ENCODE assay signal across 18 cellular contexts in genomic region chr9:79360387-79361347, GRCh38.
A peak's percentile ranks its signal among the peaks of the same experiment; 100 is the strongest.
DNase-seq lines count a peak whose midpoint lies in the region; FAIRE-seq and TF ChIP-seq lines count a peak whose summit lies in the region.
"Had no signal": no experiment of that assay in that cellular context is flagged by ENCODE, and none has a peak within 500 bp of the region (broad histone marks: within the 10 kb centered on the region; RNA-seq: fewer than 3 reads in every experiment).

No MANE protein-coding gene starts in this region.

- FAIRE-seq in H1 (lab: Jason Lieb, UNC), result peak; percentile 45
- FAIRE-seq: K562 had no signal

- TF ChIP-seq RAD21 in H1 (IDR thresholded peaks at IDR 0.05 in 1 of 2, conservative IDR thresholded peaks at IDR 0.05 in 1 of 2; ENCODE audit: low read depth in 2 of 2, low read length in 2 of 2), result no peak

- no peak overlapping the region for H2BK120ac ChIP-seq in H1 (replicated peaks; ENCODE audit: low read depth, low read length)

- H3K4me1 ChIP-seq in GM23248 (ENCODE audit: insufficient read depth) (peaks cover 12% of the 10 kb centered on the region), H1 (replicated peaks in 1 of 4; ENCODE audit: control insufficient read depth in 3 of 4, insufficient read depth in 4 of 4, low read length in 3 of 4) (peaks cover 2 to 11% (median 6%) of the 10 kb centered on the region in 4 experiments; a peak in 4 of 7 replicates)
- H3K4me1 ChIP-seq: right lobe of liver, uterus had no signal

- H3F3A ChIP-seq in GM23248 (ENCODE audit: insufficient read depth), result no peaks in the 10 kb centered on the region

- H2BK5ac ChIP-seq in H1 (ENCODE audit: low read depth, low read length), result no peak overlapping the region

- H2AFZ ChIP-seq in GM23248 (no peak overlapping the region), H1 (ENCODE audit: low read length) (no peak overlapping the region)

- H3K27me3 ChIP-seq in GM23248 (replicated peaks; ENCODE audit: insufficient read depth), result 0 out of 2 replicates have a peak, but pooled peaks cover 4% of the 10 kb centered on the region
- peaks cover 0 to 2% (median 0%) of the 10 kb centered on the region in 4 experiments; a peak in 1 of 7 replicates for H3K27me3 ChIP-seq in H1 (replicated peaks in 1 of 4; ENCODE audit: control insufficient read depth in 3 of 4, extremely low read depth in 1 of 4, insufficient read depth in 3 of 4, low read length in 3 of 4)
- H3K27me3 ChIP-seq: right lobe of liver, uterus had no signal

- H2AK5ac ChIP-seq in H1 (ENCODE audit: low read depth, low read length), result no peak overlapping the region

- no peak overlapping the region for H3K4me3 ChIP-seq in GM23248
- H3K4me3 ChIP-seq in H1 (ENCODE audit: extremely low read depth in 1 of 4, insufficient read depth in 2 of 4, low read depth in 3 of 4, low read length in 4 of 4), result peak overlapping the region in 1 of 4 experiments; percentile 20; a peak in 1 of 8 replicates
- H3K4me3 ChIP-seq: K562, right lobe of liver, uterus had no signal

- TF ChIP-seq EP300 in H1 (IDR thresholded peaks at IDR 0.05; ENCODE audit: borderline replicate concordance in 1 of 2, low read depth in 2 of 2, low read length in 2 of 2), result peak in 1 of 2 experiments; percentile 37; a peak in 1 of 3 replicates

- in situ Hi-C loops in GM23248 (cut with MboI), result no loop called here

- H3K79me2 ChIP-seq in GM23248 (ENCODE audit: insufficient read depth) (no peaks in the 10 kb centered on the region), H1 (ENCODE audit: control insufficient read depth in 1 of 2, insufficient read depth in 2 of 2, low read length in 2 of 2) (no peaks in the 10 kb centered on the region)

- H3K9me3 ChIP-seq in GM23248 (ENCODE audit: low read depth), result no peaks in the 10 kb centered on the region
- no peaks in the 10 kb centered on the region for H3K9me3 ChIP-seq in H1 (ENCODE audit: insufficient read depth in 2 of 2, low read depth in 1 of 2, low read length in 1 of 2)
- H3K9me3 ChIP-seq: right lobe of liver, uterus had no signal

- H2BK15ac ChIP-seq in H1 (ENCODE audit: low read length), result no peak overlapping the region

- TF ChIP-seq CTCF in H1 (IDR thresholded peaks at IDR 0.05; ENCODE audit: control extremely low read depth in 1 of 3, insufficient read depth in 1 of 3, low read depth in 1 of 3, low read length in 3 of 3), result no peak

- H3K4ac ChIP-seq in H1 (replicated peaks; ENCODE audit: insufficient read length, low read depth, low read length), result no peak overlapping the region

- H3K36me3 ChIP-seq in GM23248 (ENCODE audit: low read depth) (no peaks in the 10 kb centered on the region), H1 (ENCODE audit: control insufficient read depth in 2 of 4, insufficient read depth in 4 of 4, low read length in 3 of 4) (no peaks in the 10 kb centered on the region)
- H3K36me3 ChIP-seq: right lobe of liver, uterus had no signal

- H3K79me1 ChIP-seq in H1 (ENCODE audit: low read depth, low read length), result no peaks in the 10 kb centered on the region

- H3K56ac ChIP-seq in H1 (replicated peaks; ENCODE audit: insufficient read length, low read depth, low read length), result no peak overlapping the region

- WGBS in GM23248 (ENCODE audit: low coverage in 1 of 2, low lambda C conversion rate in 2 of 2, missing lambda C conversion rate in 2 of 2), 2 experiments, result 25 to 39% methylated on average over 4 to 5 of the region's 5 CpGs
- 33% methylated on average over 3 of the region's 5 CpGs; no CpG with 5 or more reads in 1 of the 2 experiments for WGBS in H1 (ENCODE audit: extremely low coverage in 1 of 2, insufficient coverage in 1 of 2, insufficient read length in 1 of 2, insufficient replicate concordance in 2 of 2, low coverage in 1 of 2, low lambda C conversion rate in 2 of 2, missing lambda C conversion rate in 1 of 2), 2 experiments

- peak; percentile 8 for DNase-seq in GM23248
- DNase-seq in NCI-H345 (lab: John Stamatoyannopoulos, UW), result peak; percentile 74
- DNase-seq in H1 (ENCODE audit: low read depth in 1 of 2, low spot score in 2 of 2), result peak in 1 of 2 experiments; percentile 46
- DNase-seq in non-pigmented ciliary epithelial cell (ENCODE audit: low read depth), result peak; percentile 30
- no peak for DNase-seq in amygdala (lab: John Stamatoyannopoulos, UW)
- no peak for DNase-seq in C1 segment of cervical spinal cord (lab: John Stamatoyannopoulos, UW)
- DNase-seq in cerebellum (ENCODE audit: low spot score), result no peak
- DNase-seq: activated CD8-positive, alpha-beta memory T cell treated with anti-CD3 and anti-CD28 coated beads for 24 hours; activated effector memory CD4-positive, alpha-beta T cell treated with Interleukin-2 at 50 U/mL for 16 hours; CD8-positive, alpha-beta T cell; central memory CD4-positive, alpha-beta T cell; head of caudate nucleus; NCI-H187; right lobe of liver; stimulated activated CD4-positive, alpha-beta T cell treated with anti-CD3 and anti-CD28 coated beads, Interleukin-4, amount 100 ng/mL, for 4 hours; uterus had no signal

- H2BK12ac ChIP-seq in H1 (ENCODE audit: low read depth, low read length), result no peak overlapping the region

- H4K20me1 ChIP-seq in GM23248 (ENCODE audit: insufficient read depth), result no peaks in the 10 kb centered on the region
- H4K20me1 ChIP-seq in H1 (replicated peaks in 1 of 2; ENCODE audit: control insufficient read depth in 1 of 2, insufficient read depth in 2 of 2, low read length in 2 of 2), result no peaks in the 10 kb centered on the region

- H3K9ac ChIP-seq in GM23248 (no peak overlapping the region), H1 (replicated peaks in 1 of 4; ENCODE audit: extremely low read depth in 1 of 4, low read depth in 3 of 4, low read length in 3 of 4) (no peak overlapping the region)

- H3K4me2 ChIP-seq in GM23248 (ENCODE audit: unreplicated experiment), result peak overlapping the region; percentile 21
- peak overlapping the region in 1 of 2 experiments; percentile 44; a peak in 2 of 4 replicates for H3K4me2 ChIP-seq in H1 (ENCODE audit: insufficient read depth in 1 of 2, low read depth in 2 of 2, low read length in 2 of 2)

- TF ChIP-seq POLR2A in H1 (IDR thresholded peaks at IDR 0.05; ENCODE audit: control extremely low read depth in 1 of 2, low read depth in 2 of 2, low read length in 2 of 2), result no peak

- POLR2A ChIA-PET in H1 (lab: Charles Lee; ENCODE audit: partially characterized antibody), result interaction anchor here (0.6 to 0.9 kb wide), 2 partner anchors 19 to 29 kb away, joined by 3 read pairs; no protein-coding TSS in a partner anchor

- no peaks in the 10 kb centered on the region; the same call in 1 of the 2 replicates for H3K9me2 ChIP-seq in GM23248 (ENCODE audit: insufficient read depth)

- H4K8ac ChIP-seq in H1 (ENCODE audit: extremely low read depth, insufficient read depth, low read length), result no peak overlapping the region

- no peak overlapping the region for H3K23ac ChIP-seq in H1 (ENCODE audit: insufficient read length)

- H4K91ac ChIP-seq in H1 (replicated peaks; ENCODE audit: insufficient read length, low read length), result no peak overlapping the region

- no peak overlapping the region for H3K18ac ChIP-seq in H1 (ENCODE audit: extremely low read depth, low read length)

- H3K14ac ChIP-seq in H1 (ENCODE audit: insufficient read length), result no peak overlapping the region

- H4K5ac ChIP-seq in H1 (ENCODE audit: insufficient read length, low read depth, low read length), result no peak overlapping the region

- no peaks in the 10 kb centered on the region for H3K23me2 ChIP-seq in H1 (ENCODE audit: low read depth, low read length)

- CTCF ChIA-PET in H1 (lab: Charles Lee; ENCODE audit: partially characterized antibody), result interaction anchor here (0.6 to 2.9 kb wide), 7 partner anchors 14 to 1405 kb away, joined by 3 to 9 read pairs (median 3); no protein-coding TSS in a partner anchor

- H2BK20ac ChIP-seq in H1 (ENCODE audit: low read length), result no peak overlapping the region

- H3K27ac ChIP-seq in GM23248 (no peak overlapping the region), H1 (ENCODE audit: low read depth, low read length) (no peak overlapping the region)
- H3K27ac ChIP-seq: epithelial cell of prostate, right lobe of liver, uterus had no signal

TF ChIP-seq in H1, 55 proteins besides CTCF, POLR2A, EP300 and RAD21 (continues in another document):
- TF ChIP-seq SP2 (IDR thresholded peaks at IDR 0.05; ENCODE audit: low read length) (no peak), POU5F1 (IDR thresholded peaks at IDR 0.05; ENCODE audit: low read depth, low read length) (peak; percentile 61; the same call in 1 of the 2 replicates), EZH2 (IDR thresholded peaks at IDR 0.05; ENCODE audit: low read depth, low read length, severe bottlenecking) (no peak), TCF12 (IDR thresholded peaks at IDR 0.05; ENCODE audit: low read depth, low read length) (peak; percentile 55; the same call in 1 of the 2 replicates), BRCA1 (IDR thresholded peaks at IDR 0.05; ENCODE audit: low read depth, low read length) (no peak), NANOG (IDR thresholded peaks at IDR 0.05; ENCODE audit: insufficient read depth, low read depth, low read length, poor library complexity, severe bottlenecking) (peak; percentile 94), EGR1 (IDR thresholded peaks at IDR 0.05; ENCODE audit: borderline replicate concordance, low read depth, low read length) (no peak)
- TF ChIP-seq, protein P1, sequence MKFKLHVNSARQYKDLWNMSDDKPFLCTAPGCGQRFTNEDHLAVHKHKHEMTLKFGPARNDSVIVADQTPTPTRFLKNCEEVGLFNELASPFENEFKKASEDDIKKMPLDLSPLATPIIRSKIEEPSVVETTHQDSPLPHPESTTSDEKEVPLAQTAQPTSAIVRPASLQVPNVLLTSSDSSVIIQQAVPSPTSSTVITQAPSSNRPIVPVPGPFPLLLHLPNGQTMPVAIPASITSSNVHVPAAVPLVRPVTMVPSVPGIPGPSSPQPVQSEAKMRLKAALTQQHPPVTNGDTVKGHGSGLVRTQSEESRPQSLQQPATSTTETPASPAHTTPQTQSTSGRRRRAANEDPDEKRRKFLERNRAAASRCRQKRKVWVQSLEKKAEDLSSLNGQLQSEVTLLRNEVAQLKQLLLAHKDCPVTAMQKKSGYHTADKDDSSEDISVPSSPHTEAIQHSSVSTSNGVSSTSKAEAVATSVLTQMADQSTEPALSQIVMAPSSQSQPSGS (IDR thresholded peaks at IDR 0.05; ENCODE audit: low read length), result no peak

Comparison
In these comparisons a context has a peak if more than half of its experiments do, and no peak if none do; other contexts are left out.
1. DNase-seq: peak in GM23248 (single experiment), NCI-H345 (single experiment) and non-pigmented ciliary epithelial cell (single experiment); none in amygdala (0 of 56), C1 segment of cervical spinal cord (0 of 14) and cerebellum (single experiment).